Comparison of ENCODE assay signal across 11 cellular contexts in the genomic region with DNA sequence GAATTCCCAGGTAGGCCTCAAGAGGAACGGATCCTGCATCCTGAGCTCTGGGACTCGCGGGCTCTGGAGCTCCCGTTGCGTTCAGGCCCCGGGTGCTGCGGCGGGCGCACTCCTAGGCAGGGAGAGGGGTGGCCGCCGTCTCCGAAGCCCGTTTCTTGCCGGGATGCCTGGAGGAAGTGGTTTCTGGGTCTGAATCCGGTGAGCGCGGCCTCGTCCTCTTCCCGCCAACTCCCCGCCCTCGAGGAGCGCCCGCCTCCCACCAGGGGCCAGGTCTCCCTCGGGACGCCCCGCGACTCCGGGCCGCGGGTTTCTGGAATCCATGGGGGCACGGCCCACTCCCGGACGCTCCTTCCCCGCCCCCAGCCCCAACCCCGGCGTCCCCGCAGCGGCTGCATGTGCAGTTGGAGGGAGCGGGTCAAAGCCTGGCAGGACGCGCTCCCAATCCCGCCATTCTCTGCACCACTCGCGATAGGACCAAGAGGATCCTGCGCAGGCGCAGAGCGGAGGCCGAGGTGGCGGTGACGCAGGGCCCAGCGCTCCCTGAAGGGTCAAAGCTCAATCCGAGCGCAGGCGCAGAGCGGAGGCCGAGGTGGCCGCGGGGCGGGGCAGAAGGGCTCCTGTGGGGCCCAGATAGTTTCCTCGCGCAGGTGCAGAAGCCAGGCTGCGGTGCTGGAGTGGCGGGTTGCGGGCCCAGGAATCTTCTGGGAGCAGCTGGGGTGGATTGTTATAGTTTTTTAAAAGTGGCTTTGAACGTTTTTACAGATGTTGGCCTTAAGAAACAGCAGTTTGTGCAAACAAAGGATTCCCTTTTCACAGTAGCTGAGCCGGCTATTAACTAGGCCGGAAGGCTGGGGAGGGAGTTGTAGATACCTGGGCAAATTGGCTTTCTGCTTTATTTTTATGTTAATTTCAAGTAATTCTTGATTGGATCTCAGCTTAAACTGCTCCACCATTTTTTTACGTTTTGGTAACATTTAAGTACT.
DNase-seq lines count a peak whose midpoint lies in the region; ATAC-seq, FAIRE-seq and TF ChIP-seq lines count a peak whose summit lies in the region.
"Had no signal": no experiment of that assay in that cellular context is flagged by ENCODE, and none has a peak within 500 bp of the region (broad histone marks: within the 10 kb centered on the region; RNA-seq: fewer than 3 reads in every experiment).

No MANE protein-coding gene starts in this region.

- no peaks in the 10 kb centered on the region for H3K4me1 Mint-ChIP-seq in nephron progenitor cell

- H3K27me3 Mint-ChIP-seq in nephron progenitor cell (ENCODE audit: low read depth, poor library complexity): peaks cover 11% of the 10 kb centered on the region

- peak; percentile 4 for DNase-seq in stimulated activated CD4-positive, alpha-beta T cell treated with anti-CD3 and anti-CD28 coated beads, Interleukin-1b, Interleukin-23, amount 100 ng/mL, for 48 hours
- DNase-seq in stimulated activated CD4-positive, alpha-beta T cell treated with anti-CD3 and anti-CD28 coated beads, Interleukin-4, amount 100 ng/mL, for 4 hours: no peak
- peak; percentile 91 to 98 (median 95) for DNase-seq in pancreas
- DNase-seq in NOMO-1 (lab: John Stamatoyannopoulos, UW; ENCODE audit: unreplicated experiment in 2 of 2): no peak
- DNase-seq in nephron progenitor cell: no peak
- no peak for DNase-seq in foreskin fibroblast
- DNase-seq: activated CD4-positive, alpha-beta T cell treated with anti-CD3 and anti-CD28 coated beads, Interleukin-2, amount 50 U/mL, for 48 hours had no signal

- H3K9me3 ChIP-seq in gastroesophageal sphincter: peaks cover 0 to 26% (median 0%) of the 10 kb centered on the region in 3 donors
- H3K9me3 ChIP-seq in pancreas: no peaks in the 10 kb centered on the region

- FAIRE-seq in pancreas (lab: Jason Lieb, UNC): no peak

- no peak overlapping the region for H3K27ac Mint-ChIP-seq in nephron progenitor cell
- H3K27ac Mint-ChIP-seq: T-helper 2 cell treated with Interferon-gamma antibody and Interleukin-4, amounts not matched to agents 5 μg/mL and 100 μg/mL, for 36 hours had no signal

- no peak for TF ChIP-seq POLR2A in gastroesophageal sphincter (IDR thresholded peaks at IDR 0.05)

- TF ChIP-seq CTCF in gastroesophageal sphincter (IDR thresholded peaks at IDR 0.05) (no peak), pancreas (IDR thresholded peaks at IDR 0.05) (no peak), nephron progenitor cell (IDR thresholded peaks at IDR 0.05) (no peak), foreskin fibroblast (IDR thresholded peaks at IDR 0.05; ENCODE audit: low read depth, low read length) (no peak)

- H3K27me3 ChIP-seq in gastroesophageal sphincter (peaks cover 9% of the 10 kb centered on the region), pancreas (no peaks in the 10 kb centered on the region)

- no peaks in the 10 kb centered on the region for H3K4me1 ChIP-seq in gastroesophageal sphincter
- H3K4me1 ChIP-seq in pancreas: no peaks in the 10 kb centered on the region

- ATAC-seq in gastroesophageal sphincter: peak; percentile 81
- ATAC-seq in pancreas: peak; percentile 99 to 100 (median 100)
- no peak for ATAC-seq in GM21526 (IDR thresholded peaks at IDR 0.05; ENCODE audit: low FRiP score, unreplicated experiment)

- H3K36me3 ChIP-seq in gastroesophageal sphincter: no peaks in the 10 kb centered on the region
- H3K36me3 ChIP-seq in pancreas: no peaks in the 10 kb centered on the region

- no peak for TF ChIP-seq EP300 in gastroesophageal sphincter (IDR thresholded peaks at IDR 0.05)

- H3K4me3 ChIP-seq in gastroesophageal sphincter: peak overlapping the region in 1 of 2 donors; percentile 42
- H3K4me3 ChIP-seq in pancreas: peak overlapping the region; percentile 4 to 44 (median 36)
- no peak overlapping the region for H3K4me3 ChIP-seq in foreskin fibroblast (ENCODE audit: low read depth in 1 of 2, low read length in 2 of 2)
- H3K4me3 ChIP-seq: skin epidermis had no signal

- peaks cover 34% of the 10 kb centered on the region for H3K9me3 Mint-ChIP-seq in nephron progenitor cell

- intact Hi-C loops in pancreas (cut with DNase I): no loop called here

- H3K36me3 Mint-ChIP-seq in nephron progenitor cell (ENCODE audit: low read depth): no peaks in the 10 kb centered on the region

- H3K27ac ChIP-seq in gastroesophageal sphincter: peak overlapping the region in 1 of 4 donors; percentile 65
- no peak overlapping the region for H3K27ac ChIP-seq in pancreas
- H3K27ac ChIP-seq: skin epidermis had no signal

- WGBS in gastroesophageal sphincter (ENCODE audit: low coverage in 1 of 2), 2 donors: 31 to 62% methylated on average over 4 to 7 of the region's 68 CpGs
- 22 to 24% methylated on average over 67 to 68 of the region's 68 CpGs for WGBS in pancreas, 2 donors

- H3K4me3 Mint-ChIP-seq in nephron progenitor cell: no peak overlapping the region
- H3K4me3 Mint-ChIP-seq: T-helper 2 cell treated with Interferon-gamma antibody and Interleukin-4, amounts not matched to agents 5 μg/mL and 100 μg/mL, for 36 hours had no signal

Comparison
In these comparisons a context has a peak if more than half of its experiments do, and no peak if none do; other contexts are left out.
1. DNase-seq: peak in stimulated activated CD4-positive, alpha-beta T cell treated with anti-CD3 and anti-CD28 coated beads, Interleukin-1b, Interleukin-23, amount 100 ng/mL, for 48 hours (single experiment) and pancreas (6 of 6); none in stimulated activated CD4-positive, alpha-beta T cell treated with anti-CD3 and anti-CD28 coated beads, Interleukin-4, amount 100 ng/mL, for 4 hours (0 of 2), NOMO-1 (0 of 2), nephron progenitor cell (single experiment) and foreskin fibroblast (0 of 2).
2. H3K4me3 ChIP-seq: peak in pancreas (4 of 4); none in foreskin fibroblast (0 of 2).